ENCODE assay signal across 17 cellular contexts in genomic region chr11:74926304-74927030, GRCh38. TPM values are rescaled to one million over a fixed set of nuclear protein-coding genes. Genes with fewer than 3 reads are reported as not detected.
A peak's percentile ranks its signal among the peaks of the same experiment; 100 is the strongest.
DNase-seq lines count a peak whose midpoint lies in the region; ATAC-seq lines count a peak whose summit lies in the region.
"Had no signal": no experiment of that assay in that cellular context is flagged by ENCODE, and none has a peak within 500 bp of the region (broad histone marks: within the 10 kb centered on the region; RNA-seq: fewer than 3 reads in every experiment).

No MANE protein-coding gene starts in this region.

- H3K9me3 ChIP-seq in neuronal stem cell (replicated peaks in 1 of 2; ENCODE audit: control insufficient read depth in 2 of 2, insufficient read depth in 1 of 2, low read depth in 1 of 2, low read length in 2 of 2), result no peaks in the 10 kb centered on the region
- H3K9me3 ChIP-seq: A549, ascending aorta had no signal

- H3K14ac ChIP-seq in neuronal stem cell (ENCODE audit: low read length), result no peak overlapping the region

- peak overlapping the region in 1 of 2 donors; percentile 44 for H3K4me3 Mint-ChIP-seq in activated T-cell treated with anti-CD3 and anti-CD28 coated beads, Interleukin-2, amount 50 U/mL, for 72 hours
- H3K4me3 Mint-ChIP-seq: nephron had no signal

- H3K27ac ChIP-seq in neuronal stem cell (replicated peaks; ENCODE audit: low read length), result no peak overlapping the region
- H3K27ac ChIP-seq: A549, ascending aorta, skin epidermis had no signal

- WGBS in neuronal stem cell (ENCODE audit: extremely low coverage in 2 of 2, insufficient read length in 2 of 2, insufficient replicate concordance in 1 of 2), 2 donors, result no CpG with 5 or more reads among the region's 8 CpGs

- no peak overlapping the region for H4K8ac ChIP-seq in neuronal stem cell (ENCODE audit: low read depth, low read length)

- H2AFZ ChIP-seq in neuronal stem cell (ENCODE audit: low read length), result no peak overlapping the region

- H3K27me3 Mint-ChIP-seq in activated T-cell treated with anti-CD3 and anti-CD28 coated beads, Interleukin-2, amount 50 U/mL, for 72 hours (ENCODE audit: low read depth), result no peaks in the 10 kb centered on the region

- H3K18ac ChIP-seq in neuronal stem cell (ENCODE audit: low read length), result no peak overlapping the region

- no peak overlapping the region for H3K4ac ChIP-seq in neuronal stem cell (ENCODE audit: low read length)

- no peak overlapping the region for H4K91ac ChIP-seq in neuronal stem cell (ENCODE audit: low read depth, low read length, poor library complexity)

- no peaks in the 10 kb centered on the region for H3K36me3 ChIP-seq in neuronal stem cell (replicated peaks in 1 of 2; ENCODE audit: control insufficient read depth in 2 of 2, insufficient read depth in 2 of 2, low read length in 2 of 2)
- H3K36me3 ChIP-seq: ascending aorta had no signal

- no peak overlapping the region for H2AK5ac ChIP-seq in neuronal stem cell (ENCODE audit: low read depth, low read length)

- peaks cover 0 to 4% of the 10 kb centered on the region in 2 donors for H3K36me3 Mint-ChIP-seq in activated T-cell treated with anti-CD3 and anti-CD28 coated beads, Interleukin-2, amount 50 U/mL, for 72 hours (ENCODE audit: insufficient read depth in 2 of 2)

- H3K4me3 ChIP-seq in neuronal stem cell (ENCODE audit: low read length in 2 of 2), result no peak overlapping the region
- H3K4me3 ChIP-seq: A549, ascending aorta, skin epidermis had no signal

- no peak overlapping the region for H2BK15ac ChIP-seq in neuronal stem cell (ENCODE audit: low read length)

- H2BK12ac ChIP-seq in neuronal stem cell (ENCODE audit: low read length), result no peak overlapping the region

- H3K27me3 ChIP-seq in neuronal stem cell (ENCODE audit: control insufficient read depth in 3 of 3, insufficient read depth in 3 of 3, low read depth in 1 of 3, low read length in 3 of 3), result no peaks in the 10 kb centered on the region
- H3K27me3 ChIP-seq: ascending aorta had no signal

- H3K9me3 Mint-ChIP-seq in activated T-cell treated with anti-CD3 and anti-CD28 coated beads, Interleukin-2, amount 50 U/mL, for 72 hours, result no peaks in the 10 kb centered on the region
- H3K9me3 Mint-ChIP-seq: nephron had no signal

- peak; percentile 37 to 68 for ATAC-seq in activated CD4-positive, CD25-positive, alpha-beta regulatory T cell treated with anti-CD3 and anti-CD28 coated beads, Interleukin-2, amount 50 U/mL, for 24 hours
- ATAC-seq in activated T-cell treated with anti-CD3 and anti-CD28 coated beads, Interleukin-2, amount 50 U/mL, for 72 hours (replicated peaks in 1 of 2), result peak; percentile 91 to 93
- no peak for ATAC-seq in GM21390 (IDR thresholded peaks at IDR 0.05; ENCODE audit: unreplicated experiment)
- ATAC-seq: A549, HepG2 had no signal

- H3K79me1 ChIP-seq in neuronal stem cell (ENCODE audit: low read depth, low read length), result no peaks in the 10 kb centered on the region

- peaks cover 19% of the 10 kb centered on the region for H3K4me1 Mint-ChIP-seq in activated T-cell treated with anti-CD3 and anti-CD28 coated beads, Interleukin-2, amount 50 U/mL, for 72 hours (ENCODE audit: low read depth)

- H3K9ac ChIP-seq in neuronal stem cell (ENCODE audit: low read depth, low read length, poor library complexity), result no peak overlapping the region

- peak overlapping the region; percentile 39 for H3K27ac Mint-ChIP-seq in activated T-cell treated with anti-CD3 and anti-CD28 coated beads, Interleukin-2, amount 50 U/mL, for 72 hours

- H2BK5ac ChIP-seq in neuronal stem cell (ENCODE audit: low read length), result no peak overlapping the region

- no peaks in the 10 kb centered on the region for H3K4me1 ChIP-seq in neuronal stem cell (ENCODE audit: control insufficient read depth in 2 of 2, insufficient read depth in 1 of 2, low read depth in 1 of 2, low read length in 2 of 2)
- H3K4me1 ChIP-seq: ascending aorta had no signal

- no peak overlapping the region for H2BK120ac ChIP-seq in neuronal stem cell (ENCODE audit: low read depth, low read length)

- H3K4me2 ChIP-seq in neuronal stem cell (ENCODE audit: insufficient read depth, low read length, poor library complexity, severe bottlenecking), result no peak overlapping the region
- H3K4me2 ChIP-seq: A549 had no signal

- DNase-seq in activated CD4-positive, CD25-positive, alpha-beta regulatory T cell (lab: John Stamatoyannopoulos, UW), result no peak
- peak; percentile 88 for DNase-seq in LHCN-M2 (ENCODE audit: low read depth)
- DNase-seq in activated T-cell treated with anti-CD3 and anti-CD28 coated beads, Interleukin-2, amount 50 U/mL, for 72 hours, result peak; percentile 62 to 76
- DNase-seq in myocyte (ENCODE audit: low read depth), result peak; percentile 38
- no peak for DNase-seq in neuronal stem cell (ENCODE audit: low spot score)
- no peak for DNase-seq in stimulated activated CD4-positive, alpha-beta T cell treated with anti-CD3 and anti-CD28 coated beads, Interleukin-4, amount 100 ng/mL, for 4 hours
- DNase-seq: DMS 273 treated with DMSO at 0.1 percent for 48 hours, NCI-H2081 treated with DMSO at 0.1 percent for 48 hours, SW 1271, trophoblast cell had no signal

- no peak overlapping the region for H3K23ac ChIP-seq in neuronal stem cell (ENCODE audit: low read depth, low read length, poor library complexity)

RNA-seq across cellular contexts. Expression of gene XRRA1, which starts 22.4 kb away (rescaled TPM):
- total RNA-seq in LHCN-M2 (2014; rRNA removed) (17.8 and 20.2 TPM in 2 replicates), myocyte (13.0 and 20.7 TPM in 2 replicates)
- polyA plus RNA-seq in LHCN-M2 (2012), result 7.8 TPM
- 10 to 100 TPM; 15.4 to 22.6 TPM for total RNA-seq in activated T-cell treated with anti-CD3 and anti-CD28 coated beads, Interleukin-2, amount 50 U/mL, for 72 hours
- 11.7 TPM for polyA plus RNA-seq in myocyte (2012)
- 5.1 TPM for polyA plus RNA-seq in neuronal stem cell (2013, experiment 1 of 2)
- polyA plus RNA-seq in neuronal stem cell (2013, experiment 2 of 2), result 5.9 TPM

RNA-seq across cellular contexts. Expression of gene SPCS2, which starts 22.6 kb away (rescaled TPM):
- total RNA-seq in LHCN-M2 (2014; rRNA removed) (23.9 and 60.1 TPM in 2 replicates), myocyte (14.4 and 74.2 TPM in 2 replicates)
- polyA plus RNA-seq in LHCN-M2 (2012), result 96.9 TPM
- total RNA-seq in activated T-cell treated with anti-CD3 and anti-CD28 coated beads, Interleukin-2, amount 50 U/mL, for 72 hours, result 100 to 1,000 TPM; 154 to 160 TPM
- polyA plus RNA-seq in myocyte (2012), result 143 TPM
- polyA plus RNA-seq in neuronal stem cell (2013, experiment 1 of 2), result 88.1 TPM
- 88.8 TPM for polyA plus RNA-seq in neuronal stem cell (2013, experiment 2 of 2)

Comparison
In these comparisons a context has a peak if more than half of its experiments do, and no peak if none do; other contexts are left out.
1. DNase-seq: peak in LHCN-M2 (single experiment), activated T-cell treated with anti-CD3 and anti-CD28 coated beads, Interleukin-2, amount 50 U/mL, for 72 hours (2 of 2) and myocyte (single experiment); none in activated CD4-positive, CD25-positive, alpha-beta regulatory T cell (0 of 4), neuronal stem cell (single experiment) and stimulated activated CD4-positive, alpha-beta T cell treated with anti-CD3 and anti-CD28 coated beads, Interleukin-4, amount 100 ng/mL, for 4 hours (0 of 2).